19 cellular contexts compared by ENCODE assay signal in genomic region chr4:42262701-42263490, GRCh38.
DNase-seq lines count a peak whose midpoint lies in the region; TF ChIP-seq lines count a peak whose summit lies in the region.
"Had no signal": no experiment of that assay in that cellular context is flagged by ENCODE, and none has a peak within 500 bp of the region (broad histone marks: within the 10 kb centered on the region; RNA-seq: fewer than 3 reads in every experiment).

No MANE protein-coding gene starts in this region.

- WGBS in mammary epithelial cell (ENCODE audit: low coverage, missing lambda C conversion rate): 60% methylated on average over 8 of the region's 8 CpGs

- H3K79me2 ChIP-seq in mammary epithelial cell (ENCODE audit: insufficient read depth, low read length): no peaks in the 10 kb centered on the region

- POLR2A ChIA-PET in MCF 10A (lab: Yijun Ruan, JAX): no interaction called here

- H3K27ac Mint-ChIP-seq in MCF 10A (ENCODE audit: low read depth, unreplicated experiment): peak overlapping the region; percentile 2

- H3K9ac ChIP-seq in mammary epithelial cell (ENCODE audit: insufficient read depth, low read length): no peak overlapping the region
- H3K9ac ChIP-seq: BLaER1 treated with 17β-estradiol and CSF1 and Interleukin-3, amounts not matched to agents 10 nM and 100 nM had no signal

- no peak for DNase-seq in MCF 10A (ENCODE audit: unreplicated experiment)
- no peak for DNase-seq in mammary epithelial cell
- peak; percentile 66 for DNase-seq in fibroblast of villous mesenchyme (ENCODE audit: low read depth)
- DNase-seq in pulmonary artery endothelial cell (ENCODE audit: low read depth, low spot score): peak; percentile 56
- DNase-seq in NCI-H524 (lab: John Stamatoyannopoulos, UW): no peak
- DNase-seq in NOMO-1 treated with dmso at 0.1 percent for 144 hours (lab: John Stamatoyannopoulos, UW; ENCODE audit: unreplicated experiment): no peak
- DNase-seq in ACHN: no peak
- DNase-seq: DMS 273 treated with DMSO at 0.1 percent for 48 hours; Karpas-422; MV-4-11; NCI-H1436; NCI-H2081 treated with DMSO at 0.1 percent for 48 hours; NCI-H524 treated with DMSO at 0.1 percent for 48 hours; NK-92 treated with Interleukin-12 subunit alpha and Interleukin-12 subunit beta, amount 100 ng/mL, for 24 hours; PC-9 had no signal

- no peak overlapping the region for H3K27ac ChIP-seq in mammary epithelial cell (ENCODE audit: insufficient read depth, low read depth, low read length)
- H3K27ac ChIP-seq in VCaP: peak overlapping the region; percentile 48
- H3K27ac ChIP-seq: 22Rv1; BLaER1 treated with 17β-estradiol and CSF1 and Interleukin-3, amounts not matched to agents 10 nM and 100 nM; PC-9 had no signal

- H3K4me2 ChIP-seq in mammary epithelial cell (ENCODE audit: insufficient read depth, low read depth, low read length): no peak overlapping the region
- H3K4me2 ChIP-seq: BLaER1 treated with 17β-estradiol and CSF1 and Interleukin-3, amounts not matched to agents 10 nM and 100 nM; PC-9 had no signal

- CTCF ChIA-PET in MCF 10A (lab: Yijun Ruan, JAX) (no interaction called here), mammary epithelial cell (lab: Charles Lee; ENCODE audit: low non-redundant PET) (no interaction called here)

- no peak overlapping the region for H2AFZ ChIP-seq in mammary epithelial cell (ENCODE audit: low read depth, low read length)
- H2AFZ ChIP-seq: PC-9 had no signal

- in situ Hi-C loops in mammary epithelial cell (cut with MboI; ENCODE audit: low sequenced_read_pairs in 2 of 2): no loop called here
- in situ Hi-C loops in ACHN (cut with HindIII; ENCODE audit: low pct_ligation_motif_present, low pct_unique_long_range_greater_than_20kb, low sequenced_read_pairs): no loop called here

- H3K4me3 Mint-ChIP-seq in MCF 10A (ENCODE audit: unreplicated experiment): no peak overlapping the region

- H3K36me3 ChIP-seq in mammary epithelial cell (ENCODE audit: insufficient read depth, low read length): no peaks in the 10 kb centered on the region
- H3K36me3 ChIP-seq: BLaER1 treated with 17β-estradiol and CSF1 and Interleukin-3, amounts not matched to agents 10 nM and 100 nM; HAP-1 had no signal

- TF ChIP-seq CTCF in MCF 10A (IDR thresholded peaks at IDR 0.05; ENCODE audit: unreplicated experiment) (no peak), mammary epithelial cell (conservative IDR thresholded peaks at IDR 0.05 in 1 of 2, IDR thresholded peaks at IDR 0.05 in 1 of 2; ENCODE audit: extremely low read depth in 1 of 2, insufficient read depth in 1 of 2, low read depth in 1 of 2, low read length in 2 of 2) (no peak), VCaP (conservative IDR thresholded peaks at IDR 0.05) (no peak), fibroblast of villous mesenchyme (IDR thresholded peaks at IDR 0.05; ENCODE audit: insufficient read depth, low read depth, low read length) (no peak)

- no peaks in the 10 kb centered on the region for H3K27me3 ChIP-seq in mammary epithelial cell (ENCODE audit: insufficient read depth, low read length)
- H3K27me3 ChIP-seq: BLaER1 treated with 17β-estradiol and CSF1 and Interleukin-3, amounts not matched to agents 10 nM and 100 nM had no signal

- H3K36me3 Mint-ChIP-seq in MCF 10A (ENCODE audit: insufficient read depth, unreplicated experiment): no peaks in the 10 kb centered on the region

- no TSS peak for BruUV-seq in MCF 10A (replicated peaks; lab: Mats Ljungman, UMichigan)
- BruUV-seq in mammary epithelial cell (replicated peaks; lab: Mats Ljungman, UMichigan): no TSS peak

- intact Hi-C loops in MCF 10A (cut with micrococcal nuclease): no loop called here
- intact Hi-C loops in mammary epithelial cell (cut with micrococcal nuclease): no loop called here

- H3K9me3 Mint-ChIP-seq in MCF 10A (ENCODE audit: unreplicated experiment): no peaks in the 10 kb centered on the region

- H4K20me1 ChIP-seq in mammary epithelial cell (ENCODE audit: insufficient read depth, low read length): no peaks in the 10 kb centered on the region
- H4K20me1 ChIP-seq: BLaER1 treated with 17β-estradiol and CSF1 and Interleukin-3, amounts not matched to agents 10 nM and 100 nM had no signal

- H3K4me1 ChIP-seq in mammary epithelial cell (ENCODE audit: insufficient read depth, low read length): no peaks in the 10 kb centered on the region
- H3K4me1 ChIP-seq: BLaER1 treated with 17β-estradiol and CSF1 and Interleukin-3, amounts not matched to agents 10 nM and 100 nM had no signal

- peaks cover 7% of the 10 kb centered on the region for H3K4me1 Mint-ChIP-seq in MCF 10A (ENCODE audit: insufficient read depth, unreplicated experiment)

- no peaks in the 10 kb centered on the region for H3K9me3 ChIP-seq in mammary epithelial cell (replicated peaks; ENCODE audit: insufficient read depth, low read length)
- H3K9me3 ChIP-seq: HAP-1 had no signal

- dilution Hi-C loops in mammary epithelial cell (cut with HindIII; ENCODE audit: low sequenced_read_pairs): no loop called here

- no peaks in the 10 kb centered on the region for H3K27me3 Mint-ChIP-seq in MCF 10A (ENCODE audit: insufficient read depth, unreplicated experiment)

- H3K4me3 ChIP-seq in mammary epithelial cell (replicated peaks in 1 of 3; ENCODE audit: insufficient read depth in 1 of 3, low read depth in 2 of 3, low read length in 3 of 3): no peak overlapping the region
- H3K4me3 ChIP-seq in fibroblast of villous mesenchyme (ENCODE audit: low read depth, low read length): no peak overlapping the region
- H3K4me3 ChIP-seq: BLaER1 treated with 17β-estradiol and CSF1 and Interleukin-3, amounts not matched to agents 10 nM and 100 nM; HAP-1; PC-9 had no signal

Comparison
In these comparisons a context has a peak if more than half of its experiments do, and no peak if none do; other contexts are left out.
1. DNase-seq: peak in fibroblast of villous mesenchyme (single experiment) and pulmonary artery endothelial cell (single experiment); none in MCF 10A (single experiment), mammary epithelial cell (single experiment), NCI-H524 (0 of 2), NOMO-1 treated with dmso at 0.1 percent for 144 hours (single experiment) and ACHN (single experiment).